1 cellular context compared by ENCODE assay signal in genomic region chr1:6634278-6635052, GRCh38.
TF ChIP-seq lines count a peak whose summit lies in the region.

No MANE protein-coding gene starts in this region.

TF ChIP-seq in GM12878, 131 proteins besides CTCF, POLR2A, EP300 and RAD21:
- TF ChIP-seq POLR2AphosphoS5 (IDR thresholded peaks at IDR 0.05; ENCODE audit: low read length): peak; percentile 19; the same call in 1 of the 2 replicates
- TF ChIP-seq E2F8 (IDR thresholded peaks at IDR 0.05; ENCODE audit: low read depth, partially characterized antibody): no peak
- no peak for TF ChIP-seq SMARCA5 (IDR thresholded peaks at IDR 0.05)
- TF ChIP-seq SMC3 (IDR thresholded peaks at IDR 0.05; ENCODE audit: borderline replicate concordance, low read length): peak; percentile 11; the same call in 1 of the 2 replicates
- TF ChIP-seq KAT2A (conservative IDR thresholded peaks at IDR 0.05; ENCODE audit: control insufficient read depth, low read depth, low read length): no peak
- no peak for TF ChIP-seq STAT1 (conservative IDR thresholded peaks at IDR 0.05)
- TF ChIP-seq RB1 (IDR thresholded peaks at IDR 0.05; ENCODE audit: borderline replicate concordance): no peak
- no peak for TF ChIP-seq PKNOX1 (IDR thresholded peaks at IDR 0.05)
